Comparison of ENCODE assay signal across 2 cellular contexts in the genomic region with DNA sequence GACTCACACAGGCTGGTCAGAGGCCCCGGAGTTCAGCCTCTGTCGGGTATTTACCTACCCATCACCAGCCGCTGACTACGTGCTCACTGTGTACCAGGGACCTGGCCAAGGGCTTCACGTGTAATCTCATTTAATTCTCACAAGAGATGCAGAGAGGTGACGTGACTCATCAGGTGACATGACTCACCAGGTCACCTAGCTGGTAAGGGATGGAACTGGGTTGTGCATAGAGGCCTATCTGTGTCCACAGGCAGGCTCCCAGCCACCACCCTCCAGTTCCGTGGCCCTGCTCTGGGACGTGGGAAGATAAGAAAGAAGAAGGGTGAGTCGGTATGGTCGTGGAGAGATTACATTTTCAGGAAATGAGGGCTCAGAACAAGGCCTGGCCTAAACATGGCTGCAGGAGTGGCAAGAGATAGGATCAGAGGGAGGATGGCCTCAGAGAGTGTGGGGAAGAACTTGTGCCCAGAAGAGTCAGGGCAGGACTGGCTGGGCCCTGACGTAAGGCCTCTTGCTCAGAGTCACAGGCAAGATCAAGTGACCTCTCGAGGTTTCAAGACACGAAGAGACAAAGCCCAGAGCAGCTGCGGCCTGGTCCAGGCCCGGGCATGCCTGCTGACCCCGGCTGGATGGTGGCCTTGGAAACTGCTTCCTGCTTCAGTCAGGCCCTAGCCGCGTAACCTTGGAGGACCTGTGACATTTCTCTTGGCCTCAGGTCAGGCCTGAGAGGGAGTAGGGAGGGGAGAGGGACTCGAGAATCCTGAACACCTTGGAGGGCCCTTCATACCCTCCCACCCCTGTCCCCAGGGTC.
TF ChIP-seq lines count a peak whose summit lies in the region.

No MANE protein-coding gene starts in this region.

TF ChIP-seq in K562, 482 proteins besides CTCF, POLR2A, EP300 and RAD21 (continues in another document):
- TF ChIP-seq ZC3H8 (IDR thresholded peaks at IDR 0.05): no peak
- no peak; the same call in 1 of the 2 replicates for TF ChIP-seq HEY1 (CRISPR knock-in tag; IDR thresholded peaks at IDR 0.05; ENCODE audit: borderline replicate concordance)
- TF ChIP-seq NR2C2 (CRISPR knock-in tag; IDR thresholded peaks at IDR 0.05): peak; percentile 84
- peak; percentile 96 for TF ChIP-seq NR2C2 (tag; IDR thresholded peaks at IDR 0.05)
- no peak; the same call in 1 of the 2 replicates for TF ChIP-seq ZNF507 (tag; conservative IDR thresholded peaks at IDR 0.05)
- TF ChIP-seq, protein P1, sequence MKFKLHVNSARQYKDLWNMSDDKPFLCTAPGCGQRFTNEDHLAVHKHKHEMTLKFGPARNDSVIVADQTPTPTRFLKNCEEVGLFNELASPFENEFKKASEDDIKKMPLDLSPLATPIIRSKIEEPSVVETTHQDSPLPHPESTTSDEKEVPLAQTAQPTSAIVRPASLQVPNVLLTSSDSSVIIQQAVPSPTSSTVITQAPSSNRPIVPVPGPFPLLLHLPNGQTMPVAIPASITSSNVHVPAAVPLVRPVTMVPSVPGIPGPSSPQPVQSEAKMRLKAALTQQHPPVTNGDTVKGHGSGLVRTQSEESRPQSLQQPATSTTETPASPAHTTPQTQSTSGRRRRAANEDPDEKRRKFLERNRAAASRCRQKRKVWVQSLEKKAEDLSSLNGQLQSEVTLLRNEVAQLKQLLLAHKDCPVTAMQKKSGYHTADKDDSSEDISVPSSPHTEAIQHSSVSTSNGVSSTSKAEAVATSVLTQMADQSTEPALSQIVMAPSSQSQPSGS (CRISPR knock-in tag; IDR thresholded peaks at IDR 0.05): no peak
- no peak for TF ChIP-seq RBM17 (IDR thresholded peaks at IDR 0.05; ENCODE audit: borderline replicate concordance, low read depth, low read length)
- TF ChIP-seq, protein P2, sequence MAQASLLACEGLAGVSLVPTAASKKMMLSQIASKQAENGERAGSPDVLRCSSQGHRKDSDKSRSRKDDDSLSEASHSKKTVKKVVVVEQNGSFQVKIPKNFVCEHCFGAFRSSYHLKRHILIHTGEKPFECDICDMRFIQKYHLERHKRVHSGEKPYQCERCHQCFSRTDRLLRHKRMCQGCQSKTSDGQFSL (CRISPR knock-in tag; IDR thresholded peaks at IDR 0.05): peak; percentile 20; the same call in 1 of the 2 replicates
- TF ChIP-seq, protein P2 (tag; IDR thresholded peaks at IDR 0.05): peak in 1 of 2 experiments; percentile 95; a peak in 2 of 4 replicates
- no peak for TF ChIP-seq CAMTA2 (CRISPR knock-in tag; conservative IDR thresholded peaks at IDR 0.05)
- peak; percentile 98 for TF ChIP-seq MEF2D (tag; conservative IDR thresholded peaks at IDR 0.05; ENCODE audit: low read depth)
- peak; percentile 71; the same call in 1 of the 2 replicates for TF ChIP-seq GTF2E2 (tag; IDR thresholded peaks at IDR 0.05)
- peak; percentile 85 for TF ChIP-seq SPI1 (IDR thresholded peaks at IDR 0.05; ENCODE audit: borderline replicate concordance, low read depth, low read length)
- 0 out of 2 replicates have a peak, but pooled peaks have one; percentile 39 for TF ChIP-seq RHOXF2B (CRISPR knock-in tag; conservative IDR thresholded peaks at IDR 0.05)
- peak; percentile 91 for TF ChIP-seq IFI16 (CRISPR knock-in tag; IDR thresholded peaks at IDR 0.05)
- peak; percentile 99 for TF ChIP-seq CBFA2T2 (conservative IDR thresholded peaks at IDR 0.05)
- no peak for TF ChIP-seq ESRRB (CRISPR knock-in tag; IDR thresholded peaks at IDR 0.05; ENCODE audit: borderline replicate concordance)
- no peak for TF ChIP-seq SRSF3 (IDR thresholded peaks at IDR 0.05; ENCODE audit: insufficient read depth, low read length)
- TF ChIP-seq SMARCE1 (IDR thresholded peaks at IDR 0.05): peak; percentile 100
- TF ChIP-seq C11orf30 (IDR thresholded peaks at IDR 0.05; ENCODE audit: low read depth): no peak
- TF ChIP-seq POLR2B (IDR thresholded peaks at IDR 0.05; ENCODE audit: low read depth, partially characterized antibody): no peak
- TF ChIP-seq NFYB (IDR thresholded peaks at IDR 0.05; ENCODE audit: extremely low read depth, insufficient read length): no peak
- TF ChIP-seq MCM2 (IDR thresholded peaks at IDR 0.05; ENCODE audit: low read depth): no peak
- peak; percentile 64; the same call in 1 of the 2 replicates for TF ChIP-seq LARP7 (IDR thresholded peaks at IDR 0.05)
- peak; percentile 88 for TF ChIP-seq HDGF (IDR thresholded peaks at IDR 0.05)
- TF ChIP-seq LEF1 (IDR thresholded peaks at IDR 0.05): peak; percentile 96
- TF ChIP-seq ZNF121 (CRISPR knock-in tag; conservative IDR thresholded peaks at IDR 0.05): no peak
- TF ChIP-seq MCM5 (IDR thresholded peaks at IDR 0.05; ENCODE audit: low read depth): no peak
- no peak for TF ChIP-seq ARHGAP35 (IDR thresholded peaks at IDR 0.05; ENCODE audit: partially characterized antibody)
- TF ChIP-seq GABPB1 (CRISPR knock-in tag; IDR thresholded peaks at IDR 0.05): peak; percentile 41; the same call in 1 of the 2 replicates
- TF ChIP-seq BRF1 (IDR thresholded peaks at IDR 0.05; ENCODE audit: borderline replicate concordance, extremely low read depth, insufficient read length): no peak
- peak; percentile 99 for TF ChIP-seq JUNB (CRISPR knock-in tag; conservative IDR thresholded peaks at IDR 0.05)
- no peak for TF ChIP-seq ZNF436 (CRISPR knock-in tag; IDR thresholded peaks at IDR 0.05)
- TF ChIP-seq ZNF444 (CRISPR knock-in tag; IDR thresholded peaks at IDR 0.05): no peak; the same call in 1 of the 2 replicates
- no peak for TF ChIP-seq KAT2B (IDR thresholded peaks at IDR 0.05; ENCODE audit: low read depth, low read length)
- TF ChIP-seq CCAR2 (IDR thresholded peaks at IDR 0.05; ENCODE audit: low read depth, low read length): no peak
- TF ChIP-seq ZNF134 (CRISPR knock-in tag; conservative IDR thresholded peaks at IDR 0.05): peak; percentile 76
- TF ChIP-seq FOXM1 (IDR thresholded peaks at IDR 0.05; ENCODE audit: low read depth): peak; percentile 95
- no peak for TF ChIP-seq FOXM1 (CRISPR knock-in tag; IDR thresholded peaks at IDR 0.05; ENCODE audit: low read depth)

TF ChIP-seq in HepG2, 621 proteins besides CTCF, POLR2A, EP300 and RAD21 (continues in another document):
- TF ChIP-seq, protein P3, sequence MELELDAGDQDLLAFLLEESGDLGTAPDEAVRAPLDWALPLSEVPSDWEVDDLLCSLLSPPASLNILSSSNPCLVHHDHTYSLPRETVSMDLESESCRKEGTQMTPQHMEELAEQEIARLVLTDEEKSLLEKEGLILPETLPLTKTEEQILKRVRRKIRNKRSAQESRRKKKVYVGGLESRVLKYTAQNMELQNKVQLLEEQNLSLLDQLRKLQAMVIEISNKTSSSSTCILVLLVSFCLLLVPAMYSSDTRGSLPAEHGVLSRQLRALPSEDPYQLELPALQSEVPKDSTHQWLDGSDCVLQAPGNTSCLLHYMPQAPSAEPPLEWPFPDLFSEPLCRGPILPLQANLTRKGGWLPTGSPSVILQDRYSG (CRISPR knock-in tag; IDR thresholded peaks at IDR 0.05): no peak
- TF ChIP-seq, protein P4, sequence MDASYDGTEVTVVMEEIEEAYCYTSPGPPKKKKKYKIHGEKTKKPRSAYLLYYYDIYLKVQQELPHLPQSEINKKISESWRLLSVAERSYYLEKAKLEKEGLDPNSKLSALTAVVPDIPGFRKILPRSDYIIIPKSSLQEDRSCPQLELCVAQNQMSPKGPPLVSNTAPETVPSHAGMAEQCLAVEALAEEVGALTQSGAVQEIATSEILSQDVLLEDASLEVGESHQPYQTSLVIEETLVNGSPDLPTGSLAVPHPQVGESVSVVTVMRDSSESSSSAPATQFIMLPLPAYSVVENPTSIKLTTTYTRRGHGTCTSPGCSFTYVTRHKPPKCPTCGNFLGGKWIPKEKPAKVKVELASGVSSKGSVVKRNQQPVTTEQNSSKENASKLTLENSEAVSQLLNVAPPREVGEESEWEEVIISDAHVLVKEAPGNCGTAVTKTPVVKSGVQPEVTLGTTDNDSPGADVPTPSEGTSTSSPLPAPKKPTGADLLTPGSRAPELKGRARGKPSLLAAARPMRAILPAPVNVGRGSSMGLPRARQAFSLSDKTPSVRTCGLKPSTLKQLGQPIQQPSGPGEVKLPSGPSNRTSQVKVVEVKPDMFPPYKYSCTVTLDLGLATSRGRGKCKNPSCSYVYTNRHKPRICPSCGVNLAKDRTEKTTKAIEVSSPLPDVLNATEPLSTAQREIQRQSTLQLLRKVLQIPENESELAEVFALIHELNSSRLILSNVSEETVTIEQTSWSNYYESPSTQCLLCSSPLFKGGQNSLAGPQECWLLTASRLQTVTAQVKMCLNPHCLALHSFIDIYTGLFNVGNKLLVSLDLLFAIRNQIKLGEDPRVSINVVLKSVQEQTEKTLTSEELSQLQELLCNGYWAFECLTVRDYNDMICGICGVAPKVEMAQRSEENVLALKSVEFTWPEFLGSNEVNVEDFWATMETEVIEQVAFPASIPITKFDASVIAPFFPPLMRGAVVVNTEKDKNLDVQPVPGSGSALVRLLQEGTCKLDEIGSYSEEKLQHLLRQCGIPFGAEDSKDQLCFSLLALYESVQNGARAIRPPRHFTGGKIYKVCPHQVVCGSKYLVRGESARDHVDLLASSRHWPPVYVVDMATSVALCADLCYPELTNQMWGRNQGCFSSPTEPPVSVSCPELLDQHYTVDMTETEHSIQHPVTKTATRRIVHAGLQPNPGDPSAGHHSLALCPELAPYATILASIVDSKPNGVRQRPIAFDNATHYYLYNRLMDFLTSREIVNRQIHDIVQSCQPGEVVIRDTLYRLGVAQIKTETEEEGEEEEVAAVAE (CRISPR knock-in tag; IDR thresholded peaks at IDR 0.05; ENCODE audit: borderline replicate concordance): no peak
- 0 out of 2 replicates have a peak, but pooled peaks have one; percentile 58 for TF ChIP-seq ZMYM2 (CRISPR knock-in tag; IDR thresholded peaks at IDR 0.05)
- peak; percentile 83; the same call in 1 of the 2 replicates for TF ChIP-seq HDAC2 (CRISPR knock-in tag; IDR thresholded peaks at IDR 0.05)
- 0 out of 2 replicates have a peak, but pooled peaks have one; percentile 9 for TF ChIP-seq ZNF619 (CRISPR knock-in tag; IDR thresholded peaks at IDR 0.05)
- peak; percentile 62; the same call in 1 of the 2 replicates for TF ChIP-seq ZMYM3 (CRISPR knock-in tag; IDR thresholded peaks at IDR 0.05)
- no peak for TF ChIP-seq MAFF (IDR thresholded peaks at IDR 0.05; ENCODE audit: low read depth, low read length)
- TF ChIP-seq, protein P5, sequence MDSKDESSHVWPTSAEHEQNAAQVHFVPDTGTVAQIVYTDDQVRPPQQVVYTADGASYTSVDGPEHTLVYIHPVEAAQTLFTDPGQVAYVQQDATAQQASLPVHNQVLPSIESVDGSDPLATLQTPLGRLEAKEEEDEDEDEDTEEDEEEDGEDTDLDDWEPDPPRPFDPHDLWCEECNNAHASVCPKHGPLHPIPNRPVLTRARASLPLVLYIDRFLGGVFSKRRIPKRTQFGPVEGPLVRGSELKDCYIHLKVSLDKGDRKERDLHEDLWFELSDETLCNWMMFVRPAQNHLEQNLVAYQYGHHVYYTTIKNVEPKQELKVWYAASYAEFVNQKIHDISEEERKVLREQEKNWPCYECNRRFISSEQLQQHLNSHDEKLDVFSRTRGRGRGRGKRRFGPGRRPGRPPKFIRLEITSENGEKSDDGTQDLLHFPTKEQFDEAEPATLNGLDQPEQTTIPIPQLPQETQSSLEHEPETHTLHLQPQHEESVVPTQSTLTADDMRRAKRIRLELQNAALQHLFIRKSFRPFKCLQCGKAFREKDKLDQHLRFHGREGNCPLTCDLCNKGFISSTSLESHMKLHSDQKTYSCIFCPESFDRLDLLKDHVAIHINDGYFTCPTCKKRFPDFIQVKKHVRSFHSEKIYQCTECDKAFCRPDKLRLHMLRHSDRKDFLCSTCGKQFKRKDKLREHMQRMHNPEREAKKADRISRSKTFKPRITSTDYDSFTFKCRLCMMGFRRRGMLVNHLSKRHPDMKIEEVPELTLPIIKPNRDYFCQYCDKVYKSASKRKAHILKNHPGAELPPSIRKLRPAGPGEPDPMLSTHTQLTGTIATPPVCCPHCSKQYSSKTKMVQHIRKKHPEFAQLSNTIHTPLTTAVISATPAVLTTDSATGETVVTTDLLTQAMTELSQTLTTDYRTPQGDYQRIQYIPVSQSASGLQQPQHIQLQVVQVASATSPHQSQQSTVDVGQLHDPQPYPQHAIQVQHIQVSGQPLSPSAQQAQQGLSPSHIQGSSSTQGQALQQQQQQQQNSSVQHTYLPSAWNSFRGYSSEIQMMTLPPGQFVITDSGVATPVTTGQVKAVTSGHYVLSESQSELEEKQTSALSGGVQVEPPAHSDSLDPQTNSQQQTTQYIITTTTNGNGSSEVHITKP (CRISPR knock-in tag; IDR thresholded peaks at IDR 0.05; ENCODE audit: low read depth): peak; percentile 59; the same call in 1 of the 2 replicates
- peak; percentile 95 for TF ChIP-seq ZFX (CRISPR knock-in tag; IDR thresholded peaks at IDR 0.05; ENCODE audit: low read depth)
- TF ChIP-seq, protein P6, sequence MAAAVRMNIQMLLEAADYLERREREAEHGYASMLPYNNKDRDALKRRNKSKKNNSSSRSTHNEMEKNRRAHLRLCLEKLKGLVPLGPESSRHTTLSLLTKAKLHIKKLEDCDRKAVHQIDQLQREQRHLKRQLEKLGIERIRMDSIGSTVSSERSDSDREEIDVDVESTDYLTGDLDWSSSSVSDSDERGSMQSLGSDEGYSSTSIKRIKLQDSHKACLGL (CRISPR knock-in tag; IDR thresholded peaks at IDR 0.05): peak; percentile 43; the same call in 1 of the 2 replicates
- 0 out of 2 replicates have a peak, but pooled peaks have one; percentile 36 for TF ChIP-seq KDM5B (CRISPR knock-in tag; IDR thresholded peaks at IDR 0.05; ENCODE audit: borderline replicate concordance)
- TF ChIP-seq CHD2 (IDR thresholded peaks at IDR 0.05; ENCODE audit: low read depth, low read length): no peak
- peak; percentile 74 for TF ChIP-seq ZNF605 (CRISPR knock-in tag; IDR thresholded peaks at IDR 0.05)
- TF ChIP-seq GATAD2A (CRISPR knock-in tag; IDR thresholded peaks at IDR 0.05): peak; percentile 67
- 0 out of 2 replicates have a peak, but pooled peaks have one; percentile 52 for TF ChIP-seq SMAD9 (CRISPR knock-in tag; IDR thresholded peaks at IDR 0.05)
- TF ChIP-seq IRX3 (CRISPR knock-in tag; IDR thresholded peaks at IDR 0.05; ENCODE audit: borderline replicate concordance, low read depth): no peak
- TF ChIP-seq, protein P7, sequence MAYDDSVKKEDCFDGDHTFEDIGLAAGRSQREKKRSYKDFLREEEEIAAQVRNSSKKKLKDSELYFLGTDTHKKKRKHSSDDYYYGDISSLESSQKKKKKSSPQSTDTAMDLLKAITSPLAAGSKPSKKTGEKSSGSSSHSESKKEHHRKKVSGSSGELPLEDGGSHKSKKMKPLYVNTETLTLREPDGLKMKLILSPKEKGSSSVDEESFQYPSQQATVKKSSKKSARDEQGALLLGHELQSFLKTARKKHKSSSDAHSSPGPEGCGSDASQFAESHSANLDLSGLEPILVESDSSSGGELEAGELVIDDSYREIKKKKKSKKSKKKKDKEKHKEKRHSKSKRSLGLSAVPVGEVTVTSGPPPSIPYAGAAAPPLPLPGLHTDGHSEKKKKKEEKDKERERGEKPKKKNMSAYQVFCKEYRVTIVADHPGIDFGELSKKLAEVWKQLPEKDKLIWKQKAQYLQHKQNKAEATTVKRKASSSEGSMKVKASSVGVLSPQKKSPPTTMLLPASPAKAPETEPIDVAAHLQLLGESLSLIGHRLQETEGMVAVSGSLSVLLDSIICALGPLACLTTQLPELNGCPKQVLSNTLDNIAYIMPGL (CRISPR knock-in tag; IDR thresholded peaks at IDR 0.05; ENCODE audit: borderline replicate concordance in 1 of 2, low read depth in 1 of 2): peak; percentile 36 to 58; a peak in 2 of 4 replicates
- TF ChIP-seq ZFP36 (IDR thresholded peaks at IDR 0.05; ENCODE audit: borderline replicate concordance, low read depth, low read length, partially characterized antibody): no peak
